26 cellular contexts compared by ENCODE assay signal in the genomic region with DNA sequence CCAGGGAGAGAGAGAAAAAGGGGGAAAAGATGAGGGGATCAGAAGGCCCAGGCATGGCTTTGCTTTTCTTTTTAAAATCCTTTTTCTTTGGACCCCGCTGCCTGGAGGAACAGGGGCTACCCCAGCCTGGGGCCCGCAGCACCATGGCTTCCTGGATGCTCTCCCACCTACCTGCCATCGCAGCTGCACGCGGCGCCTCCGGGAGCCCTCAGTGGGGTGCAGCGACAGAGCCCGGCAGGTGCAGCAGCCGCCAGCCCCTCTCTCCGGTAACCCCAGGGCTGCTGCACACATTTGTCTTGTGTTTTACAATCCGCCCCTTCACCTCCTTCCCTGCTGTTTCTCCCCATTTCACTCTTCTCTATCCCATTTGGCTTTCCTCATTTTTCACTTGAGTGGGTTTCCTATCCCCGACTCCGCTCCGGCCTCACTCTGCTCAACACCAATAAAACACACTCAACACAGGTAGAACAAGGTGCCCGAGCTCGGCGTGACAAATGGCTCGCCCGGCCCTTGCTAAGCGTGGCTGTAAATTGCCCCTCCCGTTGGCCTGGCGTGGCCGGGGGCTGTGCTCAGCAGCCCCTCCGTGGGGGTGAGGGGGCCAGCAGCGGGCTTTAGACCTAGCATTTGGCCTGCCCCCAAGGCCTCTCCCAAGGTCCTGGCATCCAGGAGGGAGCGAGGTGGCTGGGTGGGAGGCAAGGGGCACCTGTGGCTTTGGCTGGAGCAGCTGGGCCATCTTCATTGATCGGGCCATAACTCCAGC.
"Had no signal": no experiment of that assay in that cellular context is flagged by ENCODE, and none has a peak within 500 bp of the region (broad histone marks: within the 10 kb centered on the region; RNA-seq: fewer than 3 reads in every experiment).

No MANE protein-coding gene starts in this region.

- ATAC-seq: activated CD4-positive, CD25-positive, alpha-beta regulatory T cell treated with anti-CD3 and anti-CD28 coated beads, Interleukin-2, amount 50 U/mL, for 24 hours; activated CD8-positive, alpha-beta T cell treated with anti-CD3 and anti-CD28 coated beads, Interleukin-2, amount 10 ng/mL, durations not matched to agents 7 days and 5 days had no signal

- H3K27ac ChIP-seq: adrenal gland, Peyer's patch, RWPE1, SJCRH30 had no signal

- H3K27me3 ChIP-seq: adrenal gland, breast epithelium, MG63, Peyer's patch, SJCRH30 had no signal

- H3K4me1 ChIP-seq: adrenal gland, Peyer's patch, SJCRH30 had no signal

- H3K4me3 ChIP-seq: adrenal gland, breast epithelium, MG63, Peyer's patch, SJCRH30 had no signal

- H3K36me3 ChIP-seq: adrenal gland, breast epithelium, MG63, Peyer's patch, SJCRH30 had no signal

- DNase-seq: activated CD4-positive, alpha-beta T cell treated with anti-CD3 and anti-CD28 coated beads for 4 hours; activated CD8-positive, alpha-beta memory T cell treated with anti-CD3 and anti-CD28 coated beads, Interleukin-2, amount 50 U/mL, for 48 hours; activated CD8-positive, alpha-beta T cell treated with anti-CD3 and anti-CD28 coated beads, Interleukin-2, amount 10 ng/mL, durations not matched to agents 7 days and 5 days; activated naive CD4-positive, alpha-beta T cell treated with anti-CD3 and anti-CD28 coated beads, Interleukin-2, amount 50 U/mL, for 16 hours; activated naive CD8-positive, alpha-beta T cell treated with anti-CD3 and anti-CD28 coated beads, Interleukin-2, amount 10 ng/mL, durations not matched to agents 7 days and 5 days; activated T-cell treated with anti-CD3 and anti-CD28 coated beads, Interleukin-2, amount 50 U/mL, for 1 hour; adrenal gland; anterior cingulate cortex; caudate nucleus; MG63; MV-4-11; NCI-H1092 treated with DMSO at 0.1 percent for 48 hours; NCI-H1694; NCI-H2029; NCI-H2107; NCI-H2171 treated with DMSO at 0.1 percent for 48 hours; NCI-H226; NCI-H510A treated with DMSO at 0.1 percent for 48 hours; Peyer's patch; Right ventricle myocardium superior; SJCRH30; SK-N-SH; SW 1271 had no signal

- H3K9me3 ChIP-seq: adrenal gland, breast epithelium, MG63, Peyer's patch, SJCRH30, SK-N-SH had no signal
